In genomic region chr14:61891810-61892209, GRCh38 we compare ENCODE assay signal across 1 cellular context.
TF ChIP-seq lines count a peak whose summit lies in the region.

No MANE protein-coding gene starts in this region.

TF ChIP-seq in GM23338, 12 proteins besides CTCF, POLR2A, EP300 and RAD21 (continued from another document):
- TF ChIP-seq REST (IDR thresholded peaks at IDR 0.05; ENCODE audit: unreplicated experiment) (no peak), STAT1 (IDR thresholded peaks at IDR 0.05; ENCODE audit: unreplicated experiment) (no peak), ZNF114 (CRISPR knock-in tag; IDR thresholded peaks at IDR 0.05) (no peak), EZH2 (IDR thresholded peaks at IDR 0.05; ENCODE audit: low read depth, unreplicated experiment) (no peak), NANOG (IDR thresholded peaks at IDR 0.05; ENCODE audit: borderline replicate concordance) (no peak), ETS1 (IDR thresholded peaks at IDR 0.05) (no peak), POLR2AphosphoS5 (IDR thresholded peaks at IDR 0.05; ENCODE audit: low read depth) (no peak), JUNB (IDR thresholded peaks at IDR 0.05; ENCODE audit: unreplicated experiment) (no peak), ZNF331 (CRISPR knock-in tag; IDR thresholded peaks at IDR 0.05; ENCODE audit: low read depth) (no peak), EZH2phosphoT487 (IDR thresholded peaks at IDR 0.05; ENCODE audit: unreplicated experiment) (no peak)
- TF ChIP-seq, protein P1, sequence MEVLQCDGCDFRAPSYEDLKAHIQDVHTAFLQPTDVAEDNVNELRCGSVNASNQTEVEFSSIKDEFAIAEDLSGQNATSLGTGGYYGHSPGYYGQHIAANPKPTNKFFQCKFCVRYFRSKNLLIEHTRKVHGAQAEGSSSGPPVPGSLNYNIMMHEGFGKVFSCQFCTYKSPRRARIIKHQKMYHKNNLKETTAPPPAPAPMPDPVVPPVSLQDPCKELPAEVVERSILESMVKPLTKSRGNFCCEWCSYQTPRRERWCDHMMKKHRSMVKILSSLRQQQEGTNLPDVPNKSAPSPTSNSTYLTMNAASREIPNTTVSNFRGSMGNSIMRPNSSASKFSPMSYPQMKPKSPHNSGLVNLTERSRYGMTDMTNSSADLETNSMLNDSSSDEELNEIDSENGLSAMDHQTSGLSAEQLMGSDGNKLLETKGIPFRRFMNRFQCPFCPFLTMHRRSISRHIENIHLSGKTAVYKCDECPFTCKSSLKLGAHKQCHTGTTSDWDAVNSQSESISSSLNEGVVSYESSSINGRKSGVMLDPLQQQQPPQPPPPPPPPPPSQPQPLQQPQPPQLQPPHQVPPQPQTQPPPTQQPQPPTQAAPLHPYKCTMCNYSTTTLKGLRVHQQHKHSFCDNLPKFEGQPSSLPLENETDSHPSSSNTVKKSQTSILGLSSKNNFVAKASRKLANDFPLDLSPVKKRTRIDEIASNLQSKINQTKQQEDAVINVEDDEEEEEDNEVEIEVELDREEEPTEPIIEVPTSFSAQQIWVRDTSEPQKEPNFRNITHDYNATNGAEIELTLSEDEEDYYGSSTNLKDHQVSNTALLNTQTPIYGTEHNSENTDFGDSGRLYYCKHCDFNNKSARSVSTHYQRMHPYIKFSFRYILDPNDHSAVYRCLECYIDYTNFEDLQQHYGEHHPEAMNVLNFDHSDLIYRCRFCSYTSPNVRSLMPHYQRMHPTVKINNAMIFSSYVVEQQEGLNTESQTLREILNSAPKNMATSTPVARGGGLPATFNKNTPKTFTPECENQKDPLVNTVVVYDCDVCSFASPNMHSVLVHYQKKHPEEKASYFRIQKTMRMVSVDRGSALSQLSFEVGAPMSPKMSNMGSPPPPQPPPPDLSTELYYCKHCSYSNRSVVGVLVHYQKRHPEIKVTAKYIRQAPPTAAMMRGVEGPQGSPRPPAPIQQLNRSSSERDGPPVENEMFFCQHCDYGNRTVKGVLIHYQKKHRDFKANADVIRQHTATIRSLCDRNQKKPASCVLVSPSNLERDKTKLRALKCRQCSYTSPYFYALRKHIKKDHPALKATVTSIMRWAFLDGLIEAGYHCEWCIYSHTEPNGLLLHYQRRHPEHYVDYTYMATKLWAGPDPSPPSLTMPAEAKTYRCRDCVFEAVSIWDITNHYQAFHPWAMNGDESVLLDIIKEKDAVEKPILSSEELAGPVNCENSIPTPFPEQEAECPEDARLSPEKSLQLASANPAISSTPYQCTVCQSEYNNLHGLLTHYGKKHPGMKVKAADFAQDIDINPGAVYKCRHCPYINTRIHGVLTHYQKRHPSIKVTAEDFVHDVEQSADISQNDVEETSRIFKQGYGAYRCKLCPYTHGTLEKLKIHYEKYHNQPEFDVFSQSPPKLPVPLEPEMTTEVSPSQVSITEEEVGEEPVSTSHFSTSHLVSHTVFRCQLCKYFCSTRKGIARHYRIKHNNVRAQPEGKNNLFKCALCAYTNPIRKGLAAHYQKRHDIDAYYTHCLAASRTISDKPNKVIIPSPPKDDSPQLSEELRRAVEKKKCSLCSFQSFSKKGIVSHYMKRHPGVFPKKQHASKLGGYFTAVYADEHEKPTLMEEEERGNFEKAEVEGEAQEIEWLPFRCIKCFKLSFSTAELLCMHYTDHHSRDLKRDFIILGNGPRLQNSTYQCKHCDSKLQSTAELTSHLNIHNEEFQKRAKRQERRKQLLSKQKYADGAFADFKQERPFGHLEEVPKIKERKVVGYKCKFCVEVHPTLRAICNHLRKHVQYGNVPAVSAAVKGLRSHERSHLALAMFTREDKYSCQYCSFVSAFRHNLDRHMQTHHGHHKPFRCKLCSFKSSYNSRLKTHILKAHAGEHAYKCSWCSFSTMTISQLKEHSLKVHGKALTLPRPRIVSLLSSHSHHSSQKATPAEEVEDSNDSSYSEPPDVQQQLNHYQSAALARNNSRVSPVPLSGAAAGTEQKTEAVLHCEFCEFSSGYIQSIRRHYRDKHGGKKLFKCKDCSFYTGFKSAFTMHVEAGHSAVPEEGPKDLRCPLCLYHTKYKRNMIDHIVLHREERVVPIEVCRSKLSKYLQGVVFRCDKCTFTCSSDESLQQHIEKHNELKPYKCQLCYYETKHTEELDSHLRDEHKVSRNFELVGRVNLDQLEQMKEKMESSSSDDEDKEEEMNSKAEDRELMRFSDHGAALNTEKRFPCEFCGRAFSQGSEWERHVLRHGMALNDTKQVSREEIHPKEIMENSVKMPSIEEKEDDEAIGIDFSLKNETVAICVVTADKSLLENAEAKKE (CRISPR knock-in tag; IDR thresholded peaks at IDR 0.05), result no peak
